Comparison of ENCODE assay signal across 2 cellular contexts in genomic region chr1:159465191-159465603, GRCh38.
TF ChIP-seq lines count a peak whose summit lies in the region.

No MANE protein-coding gene starts in this region.

TF ChIP-seq in liver, 16 proteins besides CTCF, POLR2A, EP300 and RAD21:
- TF ChIP-seq ATF3 (IDR thresholded peaks at IDR 0.05) (no peak), REST (IDR thresholded peaks at IDR 0.05) (peak; percentile 89), NR2F2 (IDR thresholded peaks at IDR 0.05) (no peak), HNF4A (conservative IDR thresholded peaks at IDR 0.05) (peak in 1 of 2 donors; percentile 89), JUND (IDR thresholded peaks at IDR 0.05) (peak in 1 of 2 donors; percentile 31), MAX (IDR thresholded peaks at IDR 0.05) (no peak), FOXA1 (IDR thresholded peaks at IDR 0.05) (peak; percentile 20), TAF1 (conservative IDR thresholded peaks at IDR 0.05) (no peak), ZBTB33 (IDR thresholded peaks at IDR 0.05) (no peak), YY1 (IDR thresholded peaks at IDR 0.05) (peak; percentile 85), FOXA2 (IDR thresholded peaks at IDR 0.05) (no peak), SP1 (IDR thresholded peaks at IDR 0.05) (no peak), HNF4G (IDR thresholded peaks at IDR 0.05) (no peak), EGR1 (IDR thresholded peaks at IDR 0.05; ENCODE audit: low read depth in 2 of 2) (peak in 1 of 2 donors; percentile 16), RXRA (IDR thresholded peaks at IDR 0.05) (peak in 1 of 2 donors; percentile 83), GABPA (IDR thresholded peaks at IDR 0.05 in 1 of 2, conservative IDR thresholded peaks at IDR 0.05 in 1 of 2) (peak in 1 of 2 donors; percentile 21)

TF ChIP-seq in HepG2, 621 proteins besides CTCF, POLR2A, EP300 and RAD21:
- TF ChIP-seq SNAPC2 (CRISPR knock-in tag; IDR thresholded peaks at IDR 0.05) (no peak), REPIN1 (CRISPR knock-in tag; IDR thresholded peaks at IDR 0.05; ENCODE audit: borderline replicate concordance, low read depth) (no peak), MTERF4 (CRISPR knock-in tag; IDR thresholded peaks at IDR 0.05) (no peak), MNT (IDR thresholded peaks at IDR 0.05) (no peak), HMGXB4 (CRISPR knock-in tag; IDR thresholded peaks at IDR 0.05; ENCODE audit: borderline replicate concordance in 1 of 2, low read depth in 1 of 2) (no peak), ZMYM3 (CRISPR knock-in tag; IDR thresholded peaks at IDR 0.05) (no peak), NR2F1 (CRISPR knock-in tag; IDR thresholded peaks at IDR 0.05) (no peak), HNF1B (CRISPR knock-in tag; IDR thresholded peaks at IDR 0.05) (no peak), ZNF766 (CRISPR knock-in tag; IDR thresholded peaks at IDR 0.05; ENCODE audit: borderline replicate concordance) (no peak), NR0B2 (CRISPR knock-in tag; IDR thresholded peaks at IDR 0.05) (no peak), ZNF761 (CRISPR knock-in tag; conservative IDR thresholded peaks at IDR 0.05) (no peak), PLRG1 (conservative IDR thresholded peaks at IDR 0.05) (no peak), ERF (CRISPR knock-in tag; IDR thresholded peaks at IDR 0.05) (no peak), ELF3 (CRISPR knock-in tag; IDR thresholded peaks at IDR 0.05) (no peak), ZNF350 (CRISPR knock-in tag; IDR thresholded peaks at IDR 0.05; ENCODE audit: borderline replicate concordance, low read depth) (no peak), FOXA1 (IDR thresholded peaks at IDR 0.05) (no peak), FOXA1 (CRISPR knock-in tag; IDR thresholded peaks at IDR 0.05) (no peak), ATF6 (CRISPR knock-in tag; conservative IDR thresholded peaks at IDR 0.05) (no peak)
